In the genomic region with DNA sequence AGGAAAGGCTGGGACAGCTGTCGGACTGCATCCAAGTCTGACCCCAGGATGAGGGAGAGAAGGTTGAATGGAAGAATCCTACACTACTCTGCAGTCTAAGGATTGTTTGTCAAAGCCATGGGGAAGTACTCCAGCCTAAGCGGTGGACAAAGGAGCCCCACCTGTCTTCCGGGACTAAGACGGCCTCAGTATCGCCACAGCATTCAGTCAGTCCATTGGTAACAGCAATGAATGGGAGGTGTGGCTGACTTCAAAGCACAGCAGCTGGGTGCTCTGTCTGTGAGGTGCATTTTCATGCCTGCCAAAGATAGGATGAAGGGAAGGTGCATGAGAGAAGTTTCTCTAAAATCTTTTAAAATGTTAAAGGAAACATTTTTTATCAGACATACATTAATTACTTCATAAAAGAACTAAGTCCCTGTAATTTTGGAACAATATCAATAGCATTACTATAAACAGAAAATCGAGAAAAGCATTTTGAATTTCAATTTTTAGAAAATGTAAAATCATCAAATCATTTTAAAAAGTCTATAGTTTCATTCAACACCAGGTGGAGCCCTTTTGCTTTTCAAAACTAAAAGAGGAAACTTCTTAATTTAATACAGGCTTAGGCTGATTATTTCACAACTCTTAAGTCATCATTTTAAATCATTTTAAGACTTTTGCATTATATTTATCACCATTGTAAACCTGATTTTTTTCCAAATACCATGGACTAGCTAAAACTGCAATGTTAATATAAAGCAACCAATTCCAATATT, we compare ENCODE assay signal across 7 cellular contexts. TPM values are rescaled to one million over a fixed set of nuclear protein-coding genes. Genes with fewer than 3 reads are reported as not detected.
A peak's percentile ranks its signal among the peaks of the same experiment; 100 is the strongest.
DNase-seq lines count a peak whose midpoint lies in the region; ATAC-seq, FAIRE-seq and TF ChIP-seq lines count a peak whose summit lies in the region.

No MANE protein-coding gene starts in this region.

- no peak for FAIRE-seq in bronchial epithelial cell (lab: Jason Lieb, UNC)

- H3K27ac ChIP-seq in lung (ENCODE audit: low read depth in 1 of 2, low read length in 1 of 2), result no peak overlapping the region

- no peak for ATAC-seq in lung (ENCODE audit: insufficient read depth, low FRiP score)
- no peak for ATAC-seq in HG03520 (IDR thresholded peaks at IDR 0.05; ENCODE audit: unreplicated experiment)
- no peak for ATAC-seq in HG02870 (IDR thresholded peaks at IDR 0.05; ENCODE audit: unreplicated experiment)

- H3K4me3 ChIP-seq in bronchial epithelial cell (ENCODE audit: low read depth, low read length) (no peak overlapping the region), lung (no peak overlapping the region)

- H3K4me1 ChIP-seq in lung (ENCODE audit: control insufficient read depth in 2 of 2, insufficient read depth in 2 of 2, low read length in 2 of 2), result no peaks in the 10 kb centered on the region

- TF ChIP-seq CTCF in GM13976 (IDR thresholded peaks at IDR 0.05; ENCODE audit: borderline replicate concordance, control extremely low read depth, extremely low read depth, insufficient read depth, missing control alignments), result no peak
- TF ChIP-seq CTCF in bronchial epithelial cell (IDR thresholded peaks at IDR 0.05; ENCODE audit: insufficient read depth, low read length, severe bottlenecking), result peak; percentile 21
- peak; percentile 9 for TF ChIP-seq CTCF in lung (IDR thresholded peaks at IDR 0.05; ENCODE audit: control extremely low read depth, extremely low read depth)

- H3K9me3 ChIP-seq in lung (ENCODE audit: control insufficient read depth in 2 of 2, insufficient read depth in 1 of 2, low read length in 1 of 2), result peaks cover 0 to 3% of the 10 kb centered on the region in 2 donors

- WGBS in lung, 2 donors, result 12 to 17% methylated on average over 6 of the region's 6 CpGs

- DNase-seq in GM13976 (ENCODE audit: low spot score) (peak; percentile 32), NCI-H345 treated with DMSO at 0.1 percent for 48 hours (lab: John Stamatoyannopoulos, UW; ENCODE audit: unreplicated experiment) (peak; percentile 56), bronchial epithelial cell (ENCODE audit: low read depth) (peak; percentile 54), lung (ENCODE audit: low spot score) (no peak), ureter (ENCODE audit: low spot score) (no peak)

- in situ Hi-C loops in GM13976 (cut with MboI; ENCODE audit: low sequenced_read_pairs, unreplicated experiment), result no loop called here

- H3K27me3 ChIP-seq in bronchial epithelial cell (ENCODE audit: control insufficient read depth, insufficient read depth, low read length) (peaks cover 3% of the 10 kb centered on the region), lung (ENCODE audit: control insufficient read depth, insufficient read depth) (no peaks in the 10 kb centered on the region)

- no peaks in the 10 kb centered on the region for H3K36me3 ChIP-seq in bronchial epithelial cell (ENCODE audit: control insufficient read depth, insufficient read depth, low read length)
- no peaks in the 10 kb centered on the region for H3K36me3 ChIP-seq in lung (ENCODE audit: control insufficient read depth in 2 of 2, insufficient read depth in 2 of 2, low read length in 2 of 2)

RNA-seq across cellular contexts. Expression of gene INTU, which starts 27.6 kb away (rescaled TPM):
- 3.9 and 6.7 TPM in 2 replicates for total RNA-seq in bronchial epithelial cell
- total RNA-seq in lung, result 10 to 100 TPM in 1 of 2 donors, 1 to 10 TPM in 1; 8.2 to 37.0 TPM
- 1 to 10 TPM; 2.5 to 5.0 TPM for polyA plus RNA-seq in lung
- total RNA-seq in ureter, result 15.0 TPM

Comparison
In these comparisons a context has a peak if more than half of its experiments do, and no peak if none do; other contexts are left out.
1. DNase-seq: peak in GM13976 (single experiment), NCI-H345 treated with DMSO at 0.1 percent for 48 hours (single experiment) and bronchial epithelial cell (single experiment); none in lung (single experiment) and ureter (single experiment).